Comparison of ENCODE assay signal across 16 cellular contexts in the genomic region with DNA sequence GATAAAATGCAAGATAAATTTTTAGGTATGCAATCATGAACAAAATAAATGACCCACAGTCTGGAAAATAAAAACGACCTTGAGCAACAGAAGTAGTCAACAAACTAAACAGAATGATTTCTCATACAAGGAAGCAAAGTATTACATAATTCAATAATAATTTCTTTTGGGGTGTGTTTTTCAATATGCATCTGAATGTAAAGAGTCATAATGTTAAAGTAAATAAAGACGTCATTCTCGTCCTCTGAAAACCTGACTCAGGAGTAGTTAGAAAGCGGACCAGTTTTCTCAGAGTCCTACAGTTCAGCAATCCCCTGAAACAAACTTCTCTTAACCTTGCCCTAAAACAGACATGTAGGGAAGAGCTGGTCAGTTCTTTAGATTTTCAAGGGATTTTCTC. TPM values are rescaled to one million over a fixed set of nuclear protein-coding genes. Genes with fewer than 3 reads are reported as not detected.
DNase-seq lines count a peak whose midpoint lies in the region; FAIRE-seq and TF ChIP-seq lines count a peak whose summit lies in the region.
"Had no signal": no experiment of that assay in that cellular context is flagged by ENCODE, and none has a peak within 500 bp of the region (broad histone marks: within the 10 kb centered on the region; RNA-seq: fewer than 3 reads in every experiment).

No MANE protein-coding gene starts in this region.

- H3K4me1 Mint-ChIP-seq in nephron: peaks cover 22% of the 10 kb centered on the region
- H3K4me1 Mint-ChIP-seq: activated naive CD8-positive, alpha-beta T cell treated with anti-CD3 and anti-CD28 coated beads for 36 hours; immature natural killer cell; natural killer cell had no signal

- DNase-seq in DMS53 (lab: John Stamatoyannopoulos, UW) (peak; percentile 62), RWPE1 (ENCODE audit: low spot score) (peak; percentile 60), endothelial cell of umbilical vein (ENCODE audit: low read depth, low spot score) (peak; percentile 77), NCI-H524 (lab: John Stamatoyannopoulos, UW) (no peak), cortex of kidney (lab: John Stamatoyannopoulos, UW) (no peak), GM12892 (ENCODE audit: insufficient read length) (no peak), AG08395 (ENCODE audit: low spot score) (no peak)
- DNase-seq: activated CD8-positive, alpha-beta memory T cell treated with anti-CD3 and anti-CD28 coated beads, Interleukin-2, amount 10 ng/mL, durations not matched to agents 7 days and 5 days; activated naive CD8-positive, alpha-beta T cell treated with anti-CD3 and anti-CD28 coated beads for 36 hours; immature natural killer cell; natural killer cell; NCI-H2227 treated with DMSO at 0.1 percent for 48 hours had no signal

- peak overlapping the region; percentile 95 for H3K4me2 ChIP-seq in endothelial cell of umbilical vein (ENCODE audit: insufficient read depth, low read length)

- peaks cover 8% of the 10 kb centered on the region for H3K36me3 Mint-ChIP-seq in nephron (ENCODE audit: low read depth)
- H3K36me3 Mint-ChIP-seq: activated CD8-positive, alpha-beta memory T cell treated with anti-CD3 and anti-CD28 coated beads, Interleukin-2, amount 10 ng/mL, durations not matched to agents 7 days and 5 days; activated naive CD8-positive, alpha-beta T cell treated with anti-CD3 and anti-CD28 coated beads for 36 hours; immature natural killer cell; natural killer cell had no signal

- no peak for TF ChIP-seq CTCF in RWPE1 (conservative IDR thresholded peaks at IDR 0.05; ENCODE audit: low read depth)
- no peak for TF ChIP-seq CTCF in endothelial cell of umbilical vein (IDR thresholded peaks at IDR 0.05; ENCODE audit: extremely low read depth in 1 of 2, insufficient read depth in 1 of 2, low read depth in 1 of 2, low read length in 2 of 2)
- TF ChIP-seq CTCF in nephron (IDR thresholded peaks at IDR 0.05; ENCODE audit: unreplicated experiment in 3 of 3): no peak

- CTCF ChIA-PET in RWPE1 (lab: Yijun Ruan, JAX): interaction anchor here (0.6 kb wide), 3 partner anchors 25 to 159 kb away, joined by 3 to 4 read pairs (median 3); no protein-coding TSS in a partner anchor
- CTCF ChIA-PET in endothelial cell of umbilical vein (lab: Charles Lee): no interaction called here

- no peaks in the 10 kb centered on the region for H3K27me3 Mint-ChIP-seq in nephron (ENCODE audit: low read depth)

- H2AFZ ChIP-seq in endothelial cell of umbilical vein (ENCODE audit: low read depth, low read length): no peak overlapping the region

- peaks cover 3% of the 10 kb centered on the region for H4K20me1 ChIP-seq in endothelial cell of umbilical vein (replicated peaks; ENCODE audit: control insufficient read depth, extremely low read depth, insufficient read depth, low read length)

- TF ChIP-seq POLR2A in endothelial cell of umbilical vein (IDR thresholded peaks at IDR 0.05; ENCODE audit: low read depth, low read length) (no peak), GM12892 (IDR thresholded peaks at IDR 0.05; ENCODE audit: low read depth, low read length) (no peak)

- H3K4me3 ChIP-seq in endothelial cell of umbilical vein (replicated peaks in 1 of 3; ENCODE audit: insufficient read depth in 1 of 3, low read depth in 1 of 3, low read length in 3 of 3): peak overlapping the region in 1 of 3 experiments; percentile 61
- H3K4me3 ChIP-seq: skin epidermis had no signal

- H3K27ac Mint-ChIP-seq in nephron: peak overlapping the region in 2 of 3 experiments; percentile 64 to 87
- H3K27ac Mint-ChIP-seq: activated CD8-positive, alpha-beta memory T cell treated with anti-CD3 and anti-CD28 coated beads, Interleukin-2, amount 10 ng/mL, durations not matched to agents 7 days and 5 days; activated naive CD8-positive, alpha-beta T cell treated with anti-CD3 and anti-CD28 coated beads for 36 hours; immature natural killer cell; natural killer cell had no signal

- no peak overlapping the region for H3K4me3 Mint-ChIP-seq in nephron
- H3K4me3 Mint-ChIP-seq: activated CD8-positive, alpha-beta memory T cell treated with anti-CD3 and anti-CD28 coated beads, Interleukin-2, amount 10 ng/mL, durations not matched to agents 7 days and 5 days; activated naive CD8-positive, alpha-beta T cell treated with anti-CD3 and anti-CD28 coated beads for 36 hours; immature natural killer cell; natural killer cell had no signal

- H3K36me3 ChIP-seq in endothelial cell of umbilical vein (ENCODE audit: control insufficient read depth in 2 of 2, extremely low read depth in 1 of 2, insufficient read depth in 2 of 2, low read length in 2 of 2): no peaks in the 10 kb centered on the region

- intact Hi-C loops in endothelial cell of umbilical vein (cut with micrococcal nuclease): loop anchor here (1.0 to 5.0 kb wide), 3 partner anchors 15 to 130 kb away; no protein-coding TSS in a partner anchor

- H3K27me3 ChIP-seq in endothelial cell of umbilical vein (ENCODE audit: control insufficient read depth in 2 of 2, insufficient read depth in 2 of 2, low read length in 2 of 2): no peaks in the 10 kb centered on the region

- no peaks in the 10 kb centered on the region for H3K9me3 Mint-ChIP-seq in nephron
- H3K9me3 Mint-ChIP-seq: activated naive CD8-positive, alpha-beta T cell treated with anti-CD3 and anti-CD28 coated beads for 36 hours; immature natural killer cell; natural killer cell had no signal

- H3K9me1 ChIP-seq in endothelial cell of umbilical vein (replicated peaks; ENCODE audit: control insufficient read depth, extremely low read depth, insufficient read depth, low read length): no peaks in the 10 kb centered on the region

- no peak for FAIRE-seq in endothelial cell of umbilical vein (lab: Jason Lieb, UNC)
- FAIRE-seq in GM12892 (lab: Jason Lieb, UNC): no peak
- FAIRE-seq: urothelium cell line had no signal

- H3K9me3 ChIP-seq in endothelial cell of umbilical vein (replicated peaks; ENCODE audit: control insufficient read depth, insufficient read depth, low read length): no peaks in the 10 kb centered on the region

- H3K9ac ChIP-seq in endothelial cell of umbilical vein (replicated peaks; ENCODE audit: extremely low read depth, insufficient read depth, low read length): peak overlapping the region; percentile 62

- no peak overlapping the region for H3K27ac ChIP-seq in RWPE1
- peak overlapping the region; percentile 83 for H3K27ac ChIP-seq in endothelial cell of umbilical vein (ENCODE audit: insufficient read depth, low read depth, low read length)

- POLR2A ChIA-PET in RWPE1 (lab: Yijun Ruan, JAX; ENCODE audit: low non-redundant PET) (no interaction called here), endothelial cell of umbilical vein (lab: Charles Lee) (no interaction called here)

- peaks cover 20% of the 10 kb centered on the region for H3K4me1 ChIP-seq in endothelial cell of umbilical vein (ENCODE audit: control insufficient read depth, extremely low read depth, insufficient read depth, low read length)

- no TSS peak for BruUV-seq in endothelial cell of umbilical vein (replicated peaks; lab: Mats Ljungman, UMichigan)

- peaks cover 93% of the 10 kb centered on the region for H3K79me2 ChIP-seq in endothelial cell of umbilical vein (ENCODE audit: control insufficient read depth, insufficient read depth, low read length)

- dilution Hi-C loops in endothelial cell of umbilical vein (cut with MboI; ENCODE audit: extremely low pct_ligation_motif_present, low sequenced_read_pairs): loop anchor here (25.0 kb wide), 1 partner anchor 138 kb away; no protein-coding TSS in a partner anchor

TF ChIP-seq in endothelial cell of umbilical vein, 7 proteins besides CTCF, POLR2A, EP300 and RAD21:
- TF ChIP-seq, protein P1, sequence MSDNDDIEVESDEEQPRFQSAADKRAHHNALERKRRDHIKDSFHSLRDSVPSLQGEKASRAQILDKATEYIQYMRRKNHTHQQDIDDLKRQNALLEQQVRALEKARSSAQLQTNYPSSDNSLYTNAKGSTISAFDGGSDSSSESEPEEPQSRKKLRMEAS (IDR thresholded peaks at IDR 0.05; ENCODE audit: insufficient read depth, insufficient read length): no peak
- TF ChIP-seq GATA2 (IDR thresholded peaks at IDR 0.05; ENCODE audit: insufficient read depth, insufficient read length, low read depth, low read length) (no peak), EZH2 (IDR thresholded peaks at IDR 0.05; ENCODE audit: borderline replicate concordance, low read depth, low read length, severe bottlenecking) (no peak), JUN (IDR thresholded peaks at IDR 0.05; ENCODE audit: borderline replicate concordance, insufficient read depth, insufficient read length, low read depth) (peak; percentile 32), MYC (IDR thresholded peaks at IDR 0.05; ENCODE audit: low read depth, low read length) (no peak)

RNA-seq across cellular contexts. Expression of gene CDC42BPA, which starts 18.6 kb away (rescaled TPM):
- 88.1 and 92.6 TPM in 2 replicates for total RNA-seq in endothelial cell of umbilical vein
- polyA plus RNA-seq in endothelial cell of umbilical vein: 23.6 and 26.1 TPM in 2 replicates
- 23.8 and 26.7 TPM in 2 replicates for polyA plus RNA-seq in endothelial cell of umbilical vein (2011; cell fraction: cytosol; rRNA removed)
- polyA plus RNA-seq in endothelial cell of umbilical vein (2011; cell fraction: nucleus; rRNA removed): 64.0 and 65.6 TPM in 2 replicates
- polyA plus RNA-seq in endothelial cell of umbilical vein (2012): 33.5 and 44.2 TPM in 2 replicates
- polyA minus RNA-seq in endothelial cell of umbilical vein: 106 and 109 TPM in 2 replicates
- 14.7 TPM for polyA minus RNA-seq in endothelial cell of umbilical vein (2011; cell fraction: cytosol; rRNA and poly(A)+ RNA removed)
- 258 and 326 TPM in 2 replicates for polyA minus RNA-seq in endothelial cell of umbilical vein (2011; cell fraction: nucleus; rRNA and poly(A)+ RNA removed)
- 0.21 TPM for polyA plus RNA-seq in GM12892 (2012; ENCODE audit: missing spikeins)
- total RNA-seq: OCI-LY7 had no signal

Comparison
In these comparisons a context has a peak if more than half of its experiments do, and no peak if none do; other contexts are left out.
1. DNase-seq: peak in DMS53 (single experiment), RWPE1 (single experiment) and endothelial cell of umbilical vein (single experiment); none in NCI-H524 (0 of 2), cortex of kidney (single experiment), GM12892 (single experiment) and AG08395 (single experiment).